In the genomic region with DNA sequence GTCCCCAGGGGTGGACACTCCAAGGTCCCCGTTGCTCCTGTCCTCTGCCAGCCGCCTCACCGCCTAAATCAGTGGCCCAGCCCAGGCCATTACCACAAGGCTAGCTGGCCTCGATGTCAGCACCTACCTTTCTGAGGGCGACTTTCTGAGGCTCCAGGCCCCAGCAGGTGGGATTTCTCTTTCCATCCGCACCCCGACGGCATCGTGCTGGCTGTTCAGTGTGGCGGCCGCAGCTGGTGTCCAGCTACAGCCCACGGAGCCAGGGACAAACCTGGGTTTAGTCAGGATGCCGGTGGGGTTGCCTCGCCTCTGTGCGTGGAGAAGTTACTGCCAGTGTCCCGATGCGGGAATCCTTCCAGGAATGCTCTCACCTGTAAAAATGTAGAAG, we compare ENCODE assay signal across 27 cellular contexts.
DNase-seq lines count a peak whose midpoint lies in the region; ATAC-seq and TF ChIP-seq lines count a peak whose summit lies in the region.
"Had no signal": no experiment of that assay in that cellular context is flagged by ENCODE, and none has a peak within 500 bp of the region (broad histone marks: within the 10 kb centered on the region; RNA-seq: fewer than 3 reads in every experiment).

No MANE protein-coding gene starts in this region.

- POLR2A ChIA-PET in PC-9 (lab: Charles Lee; ENCODE audit: unreplicated experiment): no interaction called here

- H3T11ph ChIP-seq in H9 (ENCODE audit: low read length): no peak overlapping the region

- no peak overlapping the region for H3K23ac ChIP-seq in H9 (ENCODE audit: insufficient read length, low read depth, low read length)

- DNase-seq in H9: no peak
- DNase-seq in ecto neural progenitor cell (ENCODE audit: low spot score): peak; percentile 30
- DNase-seq in mesenteric fat pad (ENCODE audit: low spot score): peak; percentile 85
- DNase-seq in type B pancreatic cell (ENCODE audit: extremely low spot score, unreplicated experiment): peak; percentile 54
- no peak for DNase-seq in PC-9
- no peak for DNase-seq in MV-4-11 (lab: John Stamatoyannopoulos, UW)
- DNase-seq: C1 segment of cervical spinal cord; CD4-positive, alpha-beta memory T cell; COR-L47; GDM1; GOT3; HCEC 1CT; NCI-H1092 treated with DMSO at 0.1 percent for 48 hours; NCI-H1436 treated with DMSO at 0.1 percent for 48 hours; NCI-H1930; NCI-H2107; NCI-H446 treated with DMSO at 0.1 percent for 48 hours; NCI-H526; NCI-H82; NK-92 treated with Interleukin-12 subunit alpha and Interleukin-12 subunit beta, amount 100 ng/mL, for 24 hours; PC-3; SHP77 had no signal

- H3K4me3 ChIP-seq in PC-9: no peak overlapping the region
- H3K4me3 ChIP-seq: A549, GM12878 had no signal

- H3K9me2 ChIP-seq in PC-9 (ENCODE audit: insufficient read depth): no peaks in the 10 kb centered on the region

- no peaks in the 10 kb centered on the region for H4K20me1 ChIP-seq in H9 (ENCODE audit: control insufficient read depth, insufficient read depth, insufficient read length)
- H4K20me1 ChIP-seq in PC-9 (ENCODE audit: insufficient read depth): no peaks in the 10 kb centered on the region

- no peaks in the 10 kb centered on the region for H3K36me3 ChIP-seq in PC-9 (ENCODE audit: low read depth)

- H4K91ac ChIP-seq in H9 (ENCODE audit: insufficient read length, low read depth, low read length): no peak overlapping the region

- no peaks in the 10 kb centered on the region for H3F3A ChIP-seq in PC-9 (ENCODE audit: insufficient read depth, low read depth)

- no peak overlapping the region for H4K8ac ChIP-seq in H9 (replicated peaks; ENCODE audit: insufficient read length, low read depth, low read length)

- no peak overlapping the region for H3K9ac ChIP-seq in H9 (ENCODE audit: extremely low read depth, insufficient read length, low read length)

- no peak overlapping the region for H4K5ac ChIP-seq in H9 (ENCODE audit: insufficient read length, low read depth, low read length)

- WGBS in H9 (ENCODE audit: extremely low coverage, insufficient read length, low lambda C conversion rate): no CpG with 5 or more reads among the region's 17 CpGs

- no peak overlapping the region for H2BK5ac ChIP-seq in H9 (ENCODE audit: insufficient read length, low read length)

- H3K9me3 ChIP-seq in H9 (ENCODE audit: control insufficient read depth, low read depth, low read length) (no peaks in the 10 kb centered on the region), PC-9 (ENCODE audit: insufficient read depth, low read depth) (no peaks in the 10 kb centered on the region)

- TF ChIP-seq CTCF in H9 (conservative IDR thresholded peaks at IDR 0.05) (no peak), type B pancreatic cell (conservative IDR thresholded peaks at IDR 0.05) (no peak), PC-9 (conservative IDR thresholded peaks at IDR 0.05) (no peak)

- H3K14ac ChIP-seq in H9 (ENCODE audit: insufficient read depth, low read length): 0 out of 2 replicates have a peak overlapping the region, but pooled peaks have one; percentile 46

- H3K79me1 ChIP-seq in H9 (ENCODE audit: insufficient read depth, low read depth, low read length, poor library complexity, severe bottlenecking): no peaks in the 10 kb centered on the region

- H3K4me1 ChIP-seq in H9 (ENCODE audit: insufficient read depth, low read length): no peaks in the 10 kb centered on the region
- no peaks in the 10 kb centered on the region for H3K4me1 ChIP-seq in PC-9 (replicated peaks; ENCODE audit: insufficient read depth)
- H3K4me1 ChIP-seq: A549 had no signal

- ATAC-seq in GM21381 (IDR thresholded peaks at IDR 0.05; ENCODE audit: unreplicated experiment): no peak
- ATAC-seq: A549, GM12878, PC-3 had no signal

- no peak overlapping the region for H3K27ac ChIP-seq in H9 (ENCODE audit: insufficient read length, low read depth, low read length)
- H3K27ac ChIP-seq in PC-9: no peak overlapping the region
- H3K27ac ChIP-seq: A549, RWPE1 had no signal

- H3K27ac Mint-ChIP-seq in H9 (no peak overlapping the region), type B pancreatic cell (no peak overlapping the region)
- H3K27ac Mint-ChIP-seq: CD4-positive, alpha-beta memory T cell; IgD-negative memory B cell had no signal

- H3K23me2 ChIP-seq in H9 (ENCODE audit: insufficient read length, low read depth, low read length, poor library complexity, severe bottlenecking): no peaks in the 10 kb centered on the region

- no peak overlapping the region for H2BK15ac ChIP-seq in H9 (ENCODE audit: low read depth, low read length)

- H3K79me2 ChIP-seq in H9 (ENCODE audit: insufficient read depth, low read length) (no peaks in the 10 kb centered on the region), PC-9 (ENCODE audit: low read depth) (no peaks in the 10 kb centered on the region)

- H3K4me3 Mint-ChIP-seq in H9: no peak overlapping the region
- no peak overlapping the region for H3K4me3 Mint-ChIP-seq in type B pancreatic cell
- H3K4me3 Mint-ChIP-seq: CD4-positive, alpha-beta memory T cell; IgD-negative memory B cell had no signal

- H3K4me1 Mint-ChIP-seq in H9 (peaks cover 16 to 22% of the 10 kb centered on the region in 2 experiments), type B pancreatic cell (ENCODE audit: unreplicated experiment) (peaks cover 16% of the 10 kb centered on the region)

- no peak overlapping the region for H3K4ac ChIP-seq in H9 (ENCODE audit: low read depth, low read length)

- H2BK20ac ChIP-seq in H9 (ENCODE audit: low read depth, low read length, poor library complexity, severe bottlenecking): no peak overlapping the region

- H2BK12ac ChIP-seq in H9 (ENCODE audit: insufficient read length, low read depth, low read length): no peak overlapping the region

- no peak overlapping the region for H2BK120ac ChIP-seq in H9 (ENCODE audit: low read depth, low read length, poor library complexity, severe bottlenecking)

- no peak overlapping the region for H2AK5ac ChIP-seq in H9 (ENCODE audit: insufficient read length, low read length)

- no peak overlapping the region for H2AFZ ChIP-seq in H9 (ENCODE audit: low read length)
- H2AFZ ChIP-seq in PC-9: no peak overlapping the region

- H3K9me3 Mint-ChIP-seq in H9 (peaks cover 24 to 25% of the 10 kb centered on the region in 2 experiments), type B pancreatic cell (peaks cover 15% of the 10 kb centered on the region)

- no peak overlapping the region for H3K18ac ChIP-seq in H9 (ENCODE audit: insufficient read length, low read depth, low read length)

- intact Hi-C loops in PC-9 (cut with micrococcal nuclease; ENCODE audit: unreplicated experiment): no loop called here

- H3K36me3 Mint-ChIP-seq in H9 (ENCODE audit: insufficient read depth in 1 of 3, low read depth in 3 of 3) (peaks cover 5 to 23% (median 8%) of the 10 kb centered on the region in 3 experiments), type B pancreatic cell (peaks cover 5% of the 10 kb centered on the region)
- H3K36me3 Mint-ChIP-seq: CD4-positive, alpha-beta memory T cell had no signal

- H3K4me2 ChIP-seq in H9 (ENCODE audit: insufficient read depth, insufficient read length, low read length) (no peak overlapping the region), PC-9 (no peak overlapping the region)
- H3K4me2 ChIP-seq: A549 had no signal

- CTCF ChIA-PET in PC-9 (lab: Charles Lee): no interaction called here

- BruUV-seq in PC-9 (replicated peaks; lab: Mats Ljungman, UMichigan): no TSS peak

- H3K56ac ChIP-seq in H9 (ENCODE audit: insufficient read length, low read depth, low read length): no peak overlapping the region

- no peaks in the 10 kb centered on the region for H3K27me3 ChIP-seq in H9 (ENCODE audit: insufficient read depth, low read length)
- peaks cover 75% of the 10 kb centered on the region for H3K27me3 ChIP-seq in PC-9 (ENCODE audit: insufficient read depth, low read depth)

- H3K27me3 Mint-ChIP-seq in H9 (ENCODE audit: low read depth): peaks cover 11% of the 10 kb centered on the region
- peaks cover 8% of the 10 kb centered on the region for H3K27me3 Mint-ChIP-seq in type B pancreatic cell

Comparison
In these comparisons a context has a peak if more than half of its experiments do, and no peak if none do; other contexts are left out.
1. DNase-seq: peak in ecto neural progenitor cell (single experiment), mesenteric fat pad (single experiment) and type B pancreatic cell (single experiment); none in H9 (single experiment), PC-9 (0 of 2) and MV-4-11 (single experiment).